ENCODE assay signal across 8 cellular contexts in genomic region chr11:46389450-46390330, GRCh38. TPM values are rescaled to one million over a fixed set of nuclear protein-coding genes. Genes with fewer than 3 reads are reported as not detected.
A peak's percentile ranks its signal among the peaks of the same experiment; 100 is the strongest.
DNase-seq lines count a peak whose midpoint lies in the region; ATAC-seq and TF ChIP-seq lines count a peak whose summit lies in the region.

No MANE protein-coding gene starts in this region.

- ATAC-seq in GM21576 (IDR thresholded peaks at IDR 0.05; ENCODE audit: unreplicated experiment) = peak; percentile 53

- H3K27ac Mint-ChIP-seq in T-helper 2 cell treated with Interferon-gamma antibody and Interleukin-4, amounts not matched to agents 5 μg/mL and 100 μg/mL, for 36 hours = no peak overlapping the region

- no peaks in the 10 kb centered on the region for H3K36me3 Mint-ChIP-seq in T-helper 2 cell treated with Interferon-gamma antibody and Interleukin-4, amounts not matched to agents 5 μg/mL and 100 μg/mL, for 36 hours (ENCODE audit: low read depth)

- peak; percentile 53 for TF ChIP-seq CTCF in NB4 (IDR thresholded peaks at IDR 0.05; ENCODE audit: low read depth, low read length)

- H3K9me3 Mint-ChIP-seq in T-helper 2 cell treated with Interferon-gamma antibody and Interleukin-4, amounts not matched to agents 5 μg/mL and 100 μg/mL, for 36 hours = no peaks in the 10 kb centered on the region

- H3K4me3 ChIP-seq in NB4 (ENCODE audit: low read depth, low read length) = peak overlapping the region; percentile 23

- H3K4me1 Mint-ChIP-seq in T-helper 2 cell treated with Interferon-gamma antibody and Interleukin-4, amounts not matched to agents 5 μg/mL and 100 μg/mL, for 36 hours (ENCODE audit: low read depth) = peaks cover 11% of the 10 kb centered on the region

- DNase-seq in DMS53 (lab: John Stamatoyannopoulos, UW) (peak; percentile 89), NB4 (ENCODE audit: low read depth) (peak; percentile 85), cerebellum (ENCODE audit: low spot score) (peak; percentile 77), kidney tubule cell (ENCODE audit: low spot score) (peak; percentile 72), NCI-H1048 (lab: John Stamatoyannopoulos, UW) (no peak)
- DNase-seq in T-helper 2 cell treated with Interferon-gamma antibody and Interleukin-4, amounts not matched to agents 5 μg/mL and 100 μg/mL, for 36 hours (ENCODE audit: low spot score) = peak; percentile 63
- peak; percentile 43 to 51 for DNase-seq in stimulated activated CD4-positive, alpha-beta T cell treated with anti-CD3 and anti-CD28 coated beads, Interleukin-15, amount 100 ng/mL, for 48 hours (ENCODE audit: low read depth in 2 of 2)

- TF ChIP-seq POLR2A in NB4 (IDR thresholded peaks at IDR 0.05; ENCODE audit: extremely low read depth, insufficient read length) = no peak

- H3K4me3 Mint-ChIP-seq in T-helper 2 cell treated with Interferon-gamma antibody and Interleukin-4, amounts not matched to agents 5 μg/mL and 100 μg/mL, for 36 hours = peak overlapping the region; percentile 54

- H3K27me3 Mint-ChIP-seq in T-helper 2 cell treated with Interferon-gamma antibody and Interleukin-4, amounts not matched to agents 5 μg/mL and 100 μg/mL, for 36 hours (ENCODE audit: low read depth) = peaks cover 67% of the 10 kb centered on the region

RNA-seq across cellular contexts. Expression of gene CHRM4, which starts 1.9 kb away (rescaled TPM):
- 2.6 TPM for total RNA-seq in cerebellum

RNA-seq across cellular contexts. Expression of gene MDK, which starts 8.2 kb away (rescaled TPM):
- total RNA-seq in cerebellum = 46.8 TPM

RNA-seq across cellular contexts. Expression of gene DGKZ, which starts 42.4 kb away (rescaled TPM):
- 48.1 TPM for total RNA-seq in cerebellum
